In genomic region chr5:134586866-134587524, GRCh38 we compare ENCODE assay signal across 8 cellular contexts. TPM values are rescaled to one million over a fixed set of nuclear protein-coding genes. Genes with fewer than 3 reads are reported as not detected.
A peak's percentile ranks its signal among the peaks of the same experiment; 100 is the strongest.
DNase-seq lines count a peak whose midpoint lies in the region; ATAC-seq and TF ChIP-seq lines count a peak whose summit lies in the region.

No MANE protein-coding gene starts in this region.

- no peaks in the 10 kb centered on the region for H3K9me3 ChIP-seq in esophagus squamous epithelium
- no peaks in the 10 kb centered on the region for H3K9me3 ChIP-seq in naive thymus-derived CD4-positive, alpha-beta T cell (ENCODE audit: control insufficient read depth in 2 of 3, low read length in 3 of 3)

- H3K4me1 ChIP-seq in esophagus squamous epithelium: peaks cover 3 to 26% (median 8%) of the 10 kb centered on the region in 3 donors
- peaks cover 4% of the 10 kb centered on the region in 2 donors for H3K4me1 ChIP-seq in naive thymus-derived CD4-positive, alpha-beta T cell (ENCODE audit: control insufficient read depth in 2 of 2, insufficient read depth in 2 of 2, low read length in 2 of 2)

- peak; percentile 94 for TF ChIP-seq CTCF in CD14-positive monocyte (IDR thresholded peaks at IDR 0.05)
- TF ChIP-seq CTCF in esophagus squamous epithelium (IDR thresholded peaks at IDR 0.05): peak; percentile 69 to 80 (median 70)

- no peaks in the 10 kb centered on the region for H3K36me3 Mint-ChIP-seq in CD14-positive monocyte
- H3K36me3 Mint-ChIP-seq in naive thymus-derived CD4-positive, alpha-beta T cell: no peaks in the 10 kb centered on the region

- CTCF ChIA-PET in naive thymus-derived CD4-positive, alpha-beta T cell (lab: Charles Lee): interaction anchor here (0.6 to 2.8 kb wide), 24 partner anchors 9 to 455 kb away, joined by 3 to 18 read pairs (median 4); partner anchors contain the start of gene JADE2

- intact Hi-C loops in CD14-positive monocyte (cut with micrococcal nuclease) (loop anchor here (2.0 to 10.0 kb wide), 3 partner anchors 284 to 402 kb away; no protein-coding TSS in a partner anchor), esophagus squamous epithelium (cut with DNase I) (no loop called here)
- intact Hi-C loops in naive thymus-derived CD4-positive, alpha-beta T cell (cut with micrococcal nuclease): loop anchor here (1.0 to 10.0 kb wide), 9 partner anchors 18 to 562 kb away; partner anchors contain the start of genes PCBD2 (in 2 of the 2), CAMLG (in 1 of the 2), SEC24A (in 1 of the 2) and UBE2B (in 1 of the 2)

- H3K27me3 Mint-ChIP-seq in CD14-positive monocyte (ENCODE audit: low read depth in 3 of 3): peaks cover 0 to 4% (median 1%) of the 10 kb centered on the region in 3 donors
- H3K27me3 Mint-ChIP-seq in naive thymus-derived CD4-positive, alpha-beta T cell: no peaks in the 10 kb centered on the region

- H3K27ac Mint-ChIP-seq in CD14-positive monocyte: no peak overlapping the region
- H3K27ac Mint-ChIP-seq in naive thymus-derived CD4-positive, alpha-beta T cell: peak overlapping the region; percentile 22 to 84 (median 54)

- H3K27me3 ChIP-seq in esophagus squamous epithelium: no peaks in the 10 kb centered on the region
- no peaks in the 10 kb centered on the region for H3K27me3 ChIP-seq in naive thymus-derived CD4-positive, alpha-beta T cell (ENCODE audit: control insufficient read depth in 2 of 2, insufficient read depth in 2 of 2, low read length in 2 of 2)

- DNase-seq in CD14-positive monocyte (ENCODE audit: low spot score) (peak; percentile 74), OCI-M1 (lab: John Stamatoyannopoulos, UW) (peak; percentile 84), activated T-cell treated with anti-CD3 and anti-CD28 coated beads for 4 hours (peak; percentile 74), esophagus squamous epithelium (lab: John Stamatoyannopoulos, UW) (no peak)
- DNase-seq in naive thymus-derived CD4-positive, alpha-beta T cell: peak; percentile 56 to 88 (median 76)
- peak; percentile 60 to 78 for DNase-seq in stimulated activated CD8-positive, alpha-beta memory T cell treated with anti-CD3 and anti-CD28 coated beads, Interleukin-7, amount 100 ng/mL, for 48 hours (ENCODE audit: extremely low read depth in 1 of 2, low read depth in 1 of 2)

- WGBS in esophagus squamous epithelium, 2 donors: 0 to 3% methylated on average over 5 to 9 of the region's 13 CpGs

- peak overlapping the region; percentile 34 to 72 for H3K4me3 Mint-ChIP-seq in CD14-positive monocyte
- peak overlapping the region in 8 of 10 donors; percentile 9 to 63 (median 25) for H3K4me3 Mint-ChIP-seq in naive thymus-derived CD4-positive, alpha-beta T cell

- H3K4me1 Mint-ChIP-seq in CD14-positive monocyte: peaks cover 6% of the 10 kb centered on the region
- peaks cover 0 to 17% (median 9%) of the 10 kb centered on the region in 7 donors for H3K4me1 Mint-ChIP-seq in naive thymus-derived CD4-positive, alpha-beta T cell

- H3K36me3 ChIP-seq in esophagus squamous epithelium: no peaks in the 10 kb centered on the region
- H3K36me3 ChIP-seq in naive thymus-derived CD4-positive, alpha-beta T cell (ENCODE audit: control insufficient read depth in 2 of 3, insufficient read depth in 3 of 3, low read length in 3 of 3): peaks cover 0 to 4% (median 4%) of the 10 kb centered on the region in 3 experiments

- POLR2A ChIA-PET in naive thymus-derived CD4-positive, alpha-beta T cell (lab: Charles Lee): interaction anchor here (0.5 to 2.1 kb wide), 5 partner anchors 9 to 433 kb away, joined by 3 to 5 read pairs (median 3); partner anchors contain the start of gene CDKN2AIPNL

- no peak overlapping the region for H3K27ac ChIP-seq in esophagus squamous epithelium
- H3K27ac ChIP-seq in naive thymus-derived CD4-positive, alpha-beta T cell (ENCODE audit: low read depth, low read length): no peak overlapping the region

- peak overlapping the region in 1 of 4 donors; percentile 15 for H3K4me3 ChIP-seq in esophagus squamous epithelium
- peak overlapping the region; percentile 11 for H3K4me3 ChIP-seq in naive thymus-derived CD4-positive, alpha-beta T cell (ENCODE audit: low read length)

- peaks cover 0 to 2% (median 0%) of the 10 kb centered on the region in 7 donors for H3K9me3 Mint-ChIP-seq in CD14-positive monocyte
- peaks cover 0 to 5% (median 0%) of the 10 kb centered on the region in 11 donors for H3K9me3 Mint-ChIP-seq in naive thymus-derived CD4-positive, alpha-beta T cell

- ATAC-seq in GM19351 (IDR thresholded peaks at IDR 0.05; ENCODE audit: unreplicated experiment): peak; percentile 87
- ATAC-seq in HG03571 (IDR thresholded peaks at IDR 0.05; ENCODE audit: unreplicated experiment): peak; percentile 75
- ATAC-seq in naive thymus-derived CD4-positive, alpha-beta T cell: peak; percentile 93

- TF ChIP-seq POLR2A in esophagus squamous epithelium (IDR thresholded peaks at IDR 0.05): no peak

RNA-seq across cellular contexts. Expression of gene SAR1B, which starts 45.6 kb away (rescaled TPM):
- polyA plus RNA-seq in CD14-positive monocyte: 10 to 100 TPM; 62.3 to 65.7 TPM
- total RNA-seq in esophagus squamous epithelium: 10 to 100 TPM; 28.6 to 63.2 (median 34.4) TPM
- 10 to 100 TPM; 34.6 to 50.0 (median 40.9) TPM for total RNA-seq in naive thymus-derived CD4-positive, alpha-beta T cell
- polyA plus RNA-seq in naive thymus-derived CD4-positive, alpha-beta T cell: 10 to 100 TPM; 30.2 to 35.4 TPM

Comparison
In these comparisons a context has a peak if more than half of its experiments do, and no peak if none do; other contexts are left out.
1. H3K27ac Mint-ChIP-seq: peak in naive thymus-derived CD4-positive, alpha-beta T cell (9 of 9); none in CD14-positive monocyte (0 of 7).
2. Peak in every context shown above with its lines, with median percentiles within 50 percentile points of each other: ATAC-seq.